In genomic region chr19:45443462-45444317, GRCh38 we compare ENCODE assay signal across 8 cellular contexts. TPM values are rescaled to one million over a fixed set of nuclear protein-coding genes. Genes with fewer than 3 reads are reported as not detected.
DNase-seq lines count a peak whose midpoint lies in the region; ATAC-seq, FAIRE-seq and TF ChIP-seq lines count a peak whose summit lies in the region.

No MANE protein-coding gene starts in this region.

- H3K4me1 ChIP-seq in SJSA1 (replicated peaks) (peaks cover 40% of the 10 kb centered on the region), astrocyte (ENCODE audit: insufficient read depth, low read length) (peaks cover 29% of the 10 kb centered on the region), parathyroid adenoma (peaks cover 15% of the 10 kb centered on the region)

- TF ChIP-seq CTCF in astrocyte (IDR thresholded peaks at IDR 0.05; ENCODE audit: insufficient read depth, low read depth, low read length) (no peak), parathyroid adenoma (IDR thresholded peaks at IDR 0.05) (no peak)

- peak overlapping the region; percentile 61 for H2AFZ ChIP-seq in astrocyte (ENCODE audit: low read depth, low read length)
- peak overlapping the region; percentile 84 for H2AFZ ChIP-seq in parathyroid adenoma

- no peaks in the 10 kb centered on the region for H3K79me2 ChIP-seq in astrocyte (ENCODE audit: insufficient read depth, low read length)
- peaks cover 3% of the 10 kb centered on the region for H3K79me2 ChIP-seq in parathyroid adenoma

- H3K9me3 ChIP-seq in SJSA1 (replicated peaks) (no peaks in the 10 kb centered on the region; the same call in 1 of the 2 replicates), astrocyte (ENCODE audit: insufficient read depth, low read depth, low read length) (no peaks in the 10 kb centered on the region), parathyroid adenoma (ENCODE audit: control insufficient read depth, low read length) (no peaks in the 10 kb centered on the region)

- FAIRE-seq in astrocyte (lab: Jason Lieb, UNC): no peak

- H3K36me3 Mint-ChIP-seq in astrocyte (ENCODE audit: low read depth, unreplicated experiment): no peaks in the 10 kb centered on the region

- H3K36me3 ChIP-seq in SJSA1: no peaks in the 10 kb centered on the region
- no peaks in the 10 kb centered on the region for H3K36me3 ChIP-seq in astrocyte (ENCODE audit: insufficient read depth, low read length)
- H3K36me3 ChIP-seq in parathyroid adenoma (ENCODE audit: control insufficient read depth, insufficient read depth, low read length): no peaks in the 10 kb centered on the region

- peaks cover 10% of the 10 kb centered on the region for H3K4me1 Mint-ChIP-seq in astrocyte (ENCODE audit: low read depth, unreplicated experiment)

- H3K27me3 ChIP-seq in SJSA1 (replicated peaks) (no peaks in the 10 kb centered on the region), astrocyte (ENCODE audit: insufficient read depth, low read length) (no peaks in the 10 kb centered on the region), parathyroid adenoma (ENCODE audit: control insufficient read depth, insufficient read depth, low read length) (no peaks in the 10 kb centered on the region)

- no peaks in the 10 kb centered on the region for H3K27me3 Mint-ChIP-seq in astrocyte (ENCODE audit: low read depth, unreplicated experiment)

- H3K9ac ChIP-seq in astrocyte (ENCODE audit: low read length): peak overlapping the region; percentile 99
- peak overlapping the region; percentile 39 for H3K9ac ChIP-seq in parathyroid adenoma

- peak overlapping the region; percentile 34 for H3K4me3 ChIP-seq in SJSA1
- H3K4me3 ChIP-seq in astrocyte (ENCODE audit: insufficient read depth, low read depth, low read length): peak overlapping the region; percentile 67
- H3K4me3 ChIP-seq in parathyroid adenoma (ENCODE audit: low read depth, low read length): peak overlapping the region; percentile 65

- ATAC-seq in left cardiac atrium (peak; percentile 83 to 87), GM21367 (IDR thresholded peaks at IDR 0.05; ENCODE audit: unreplicated experiment) (no peak)

- no peaks in the 10 kb centered on the region for H4K20me1 ChIP-seq in astrocyte (ENCODE audit: insufficient read depth, low read length)

- intact Hi-C loops in left cardiac atrium (cut with DNase I): no loop called here

- DNase-seq in DMS53 treated with DMSO at 0.1 percent for 48 hours (lab: John Stamatoyannopoulos, UW; ENCODE audit: unreplicated experiment) (peak; percentile 57), HUDEP-2 (lab: John Stamatoyannopoulos, UW; ENCODE audit: unreplicated experiment in 76 of 76) (peak in 45 of 76 experiments; percentile 18 to 77 (median 43)), SJSA1 (ENCODE audit: low read depth in 1 of 2, low spot score in 2 of 2) (peak; percentile 98 to 99), astrocyte (ENCODE audit: low read depth) (peak; percentile 63), left cardiac atrium (peak; percentile 99), COR-L47 (lab: John Stamatoyannopoulos, UW) (no peak)

- H3K4me2 ChIP-seq in astrocyte (ENCODE audit: low read length) (peak overlapping the region; percentile 97), parathyroid adenoma (ENCODE audit: low read length) (peak overlapping the region; percentile 89)

- peak overlapping the region; percentile 85 for H3K4me3 Mint-ChIP-seq in astrocyte (ENCODE audit: unreplicated experiment)

- H3K27ac ChIP-seq in SJSA1 (peak overlapping the region; percentile 97), astrocyte (ENCODE audit: low read depth, low read length) (peak overlapping the region; percentile 94), parathyroid adenoma (peak overlapping the region; percentile 95)

- peak overlapping the region; percentile 98 for H3K27ac Mint-ChIP-seq in astrocyte (ENCODE audit: unreplicated experiment)

- no peaks in the 10 kb centered on the region for H3K9me3 Mint-ChIP-seq in astrocyte (ENCODE audit: unreplicated experiment)

RNA-seq across cellular contexts. Expression of gene ERCC1, which starts 20.0 kb away (rescaled TPM):
- total RNA-seq in SJSA1 (2014; rRNA removed; shearing (Covaris generic)): 102 and 247 TPM in 2 replicates
- total RNA-seq in astrocyte: 67.5 and 70.4 TPM in 2 replicates
- 100 to 1,000 TPM; 105 to 140 TPM for total RNA-seq in left cardiac atrium

RNA-seq across cellular contexts. Expression of gene FOSB, which starts 24.1 kb away (rescaled TPM):
- 1.1 TPM in 1 of 2 replicates, not detected in the other for total RNA-seq in SJSA1 (2014; rRNA removed; shearing (Covaris generic))
- total RNA-seq in astrocyte: 8.2 and 13.3 TPM in 2 replicates
- total RNA-seq in left cardiac atrium: 1 to 10 TPM; 1.5 to 5.5 TPM

RNA-seq across cellular contexts. Expression of gene POLR1G, which starts 37.2 kb away (rescaled TPM):
- 10.5 and 25.5 TPM in 2 replicates for total RNA-seq in SJSA1 (2014; rRNA removed; shearing (Covaris generic))
- total RNA-seq in astrocyte (10.9 and 12.8 TPM in 2 replicates), left cardiac atrium (1 to 10 TPM; 4.6 to 5.5 TPM)

RNA-seq across cellular contexts. Expression of gene PPP1R13L, which starts 38.8 kb away (rescaled TPM):
- 5.1 and 5.6 TPM in 2 replicates for total RNA-seq in SJSA1 (2014; rRNA removed; shearing (Covaris generic))
- total RNA-seq in astrocyte (56.6 and 56.7 TPM in 2 replicates), left cardiac atrium (100 to 1,000 TPM; 123 to 143 TPM)

RNA-seq across cellular contexts. Expression of gene RTN2, which starts 53.2 kb away (rescaled TPM):
- total RNA-seq in SJSA1 (2014; rRNA removed; shearing (Covaris generic)): 5.1 and 7.5 TPM in 2 replicates
- 29.1 and 35.3 TPM in 2 replicates for total RNA-seq in astrocyte
- total RNA-seq in left cardiac atrium: 10 to 100 TPM; 13.0 to 16.3 TPM
